Comparison of ENCODE assay signal across 9 cellular contexts in genomic region chr3:127800508-127800907, GRCh38. TPM values are rescaled to one million over a fixed set of nuclear protein-coding genes. Genes with fewer than 3 reads are reported as not detected.
DNase-seq lines count a peak whose midpoint lies in the region; ATAC-seq, FAIRE-seq and TF ChIP-seq lines count a peak whose summit lies in the region.
"Had no signal": no experiment of that assay in that cellular context is flagged by ENCODE, and none has a peak within 500 bp of the region (broad histone marks: within the 10 kb centered on the region; RNA-seq: fewer than 3 reads in every experiment).

No MANE protein-coding gene starts in this region.

- FAIRE-seq in GM12892 (lab: Jason Lieb, UNC): peak; percentile 74

- H3K27ac Mint-ChIP-seq in T-helper 17 cell (no peak overlapping the region), memory B cell (no peak overlapping the region)

- no peak overlapping the region for H3K4me3 Mint-ChIP-seq in T-helper 17 cell
- H3K4me3 Mint-ChIP-seq in memory B cell: no peak overlapping the region

- H3K36me3 Mint-ChIP-seq in T-helper 17 cell (ENCODE audit: low read depth) (no peaks in the 10 kb centered on the region), memory B cell (no peaks in the 10 kb centered on the region)

- H3K27me3 Mint-ChIP-seq in T-helper 17 cell (peaks cover 10% of the 10 kb centered on the region), memory B cell (no peaks in the 10 kb centered on the region)

- DNase-seq in GM12892 (ENCODE audit: insufficient read length) (peak; percentile 37), T-helper 17 cell (no peak), memory B cell (ENCODE audit: low spot score in 2 of 2) (no peak), DMS53 (lab: John Stamatoyannopoulos, UW) (no peak), midbrain (lab: John Stamatoyannopoulos, UW) (no peak), Right ventricle myocardium superior (no peak)
- DNase-seq: effector memory CD4-positive, alpha-beta T cell had no signal

- H3K4me1 Mint-ChIP-seq in T-helper 17 cell: peaks cover 9% of the 10 kb centered on the region
- H3K4me1 Mint-ChIP-seq in memory B cell: no peaks in the 10 kb centered on the region

- intact Hi-C loops in Right ventricle myocardium superior (cut with DNase I): no loop called here

- no peak for TF ChIP-seq POLR2A in GM12892 (IDR thresholded peaks at IDR 0.05; ENCODE audit: low read depth, low read length)

- no peaks in the 10 kb centered on the region for H3K9me3 ChIP-seq in T-helper 17 cell (ENCODE audit: control insufficient read depth, low read length, poor library complexity, severe bottlenecking)

- H3K9me3 Mint-ChIP-seq in memory B cell: no peaks in the 10 kb centered on the region

- ATAC-seq in HG02642 (IDR thresholded peaks at IDR 0.05; ENCODE audit: poor library complexity, unreplicated experiment) (peak; percentile 38), T-helper 17 cell (peak; percentile 66), memory B cell (ENCODE audit: low read depth) (peak; percentile 49), HG02763 (IDR thresholded peaks at IDR 0.05; ENCODE audit: unreplicated experiment) (no peak), Right ventricle myocardium superior (ENCODE audit: poor library complexity) (no peak)

RNA-seq across cellular contexts. Expression of gene MGLL, which starts 21.8 kb away (rescaled TPM):
- polyA plus RNA-seq in GM12892 (2012; ENCODE audit: missing spikeins): 47.5 TPM
- total RNA-seq in T-helper 17 cell: 10 to 100 TPM in 1 of 2 donors, 1 to 10 TPM in 1; 3.3 to 28.7 TPM
- 83.5 TPM for total RNA-seq in Right ventricle myocardium superior

Comparison
In these comparisons a context has a peak if more than half of its experiments do, and no peak if none do; other contexts are left out.
1. ATAC-seq: peak in HG02642 (single experiment), T-helper 17 cell (single experiment) and memory B cell (single experiment); none in HG02763 (single experiment) and Right ventricle myocardium superior (single experiment).